In genomic region chr11:3879967-3880542, GRCh38 we compare ENCODE assay signal across 8 cellular contexts.
DNase-seq lines count a peak whose midpoint lies in the region; ATAC-seq and TF ChIP-seq lines count a peak whose summit lies in the region.

No MANE protein-coding gene starts in this region.

- peaks cover 2% of the 10 kb centered on the region for H3K36me3 Mint-ChIP-seq in T-helper 1 cell treated with Interleukin-12 subunit alpha and Interleukin-12 subunit beta and Interleukin-4 antibody, amounts not matched to agents 30 μg/mL and 1 μg/mL, for 36 hours (ENCODE audit: low read depth)
- no peaks in the 10 kb centered on the region for H3K36me3 Mint-ChIP-seq in dendritic cell treated with granulocyte-macrophage colony-stimulating factor and Interleukin-4, amounts not matched to agents 40 ng/mL and 50 ng/mL, for 4 days (ENCODE audit: low read depth)
- H3K36me3 Mint-ChIP-seq in stimulated activated effector memory CD8-positive, alpha-beta T cell treated with anti-CD3 and anti-CD28 coated beads, Interleukin-12 subunit alpha, Interleukin-12 subunit beta, amount 100 ng/mL, for 72 hours: no peaks in the 10 kb centered on the region

- ATAC-seq in HG03097 (IDR thresholded peaks at IDR 0.05; ENCODE audit: low FRiP score, unreplicated experiment): peak; percentile 44
- no peak for ATAC-seq in stimulated activated effector memory CD8-positive, alpha-beta T cell treated with anti-CD3 and anti-CD28 coated beads, Interleukin-12 subunit alpha, Interleukin-12 subunit beta, amount 100 ng/mL, for 72 hours

- no peak overlapping the region for H3K4me3 Mint-ChIP-seq in T-helper 1 cell treated with Interleukin-12 subunit alpha and Interleukin-12 subunit beta and Interleukin-4 antibody, amounts not matched to agents 30 μg/mL and 1 μg/mL, for 36 hours
- H3K4me3 Mint-ChIP-seq in dendritic cell treated with granulocyte-macrophage colony-stimulating factor and Interleukin-4, amounts not matched to agents 40 ng/mL and 50 ng/mL, for 4 days: no peak overlapping the region
- peak overlapping the region; percentile 19 for H3K4me3 Mint-ChIP-seq in stimulated activated effector memory CD8-positive, alpha-beta T cell treated with anti-CD3 and anti-CD28 coated beads, Interleukin-12 subunit alpha, Interleukin-12 subunit beta, amount 100 ng/mL, for 72 hours

- DNase-seq in T-helper 1 cell (no peak), HEK293T (ENCODE audit: extremely low spot score) (no peak), NCI-H2171 (lab: John Stamatoyannopoulos, UW) (no peak)
- DNase-seq in stimulated activated effector memory CD8-positive, alpha-beta T cell treated with anti-CD3 and anti-CD28 coated beads, Interleukin-12 subunit alpha, Interleukin-12 subunit beta, amount 100 ng/mL, for 72 hours (ENCODE audit: low spot score in 2 of 2): no peak
- no peak for DNase-seq in stimulated activated naive CD4-positive, alpha-beta T cell treated with Interleukin-2 at 50 U/mL for 16 hours (lab: John Stamatoyannopoulos, UW)

- POLR2A ChIA-PET in HEK293T (lab: Yijun Ruan, JAX): no interaction called here

- CTCF ChIA-PET in HEK293T (lab: Yijun Ruan, JAX): interaction anchor here (0.7 to 0.9 kb wide), 4 partner anchors 8 to 192 kb away, joined by 3 to 4 read pairs (median 3); no protein-coding TSS in a partner anchor

- no peaks in the 10 kb centered on the region for H3K9me3 Mint-ChIP-seq in T-helper 1 cell treated with Interleukin-12 subunit alpha and Interleukin-12 subunit beta and Interleukin-4 antibody, amounts not matched to agents 30 μg/mL and 1 μg/mL, for 36 hours
- no peaks in the 10 kb centered on the region for H3K9me3 Mint-ChIP-seq in dendritic cell treated with granulocyte-macrophage colony-stimulating factor and Interleukin-4, amounts not matched to agents 40 ng/mL and 50 ng/mL, for 4 days
- H3K9me3 Mint-ChIP-seq in stimulated activated effector memory CD8-positive, alpha-beta T cell treated with anti-CD3 and anti-CD28 coated beads, Interleukin-12 subunit alpha, Interleukin-12 subunit beta, amount 100 ng/mL, for 72 hours: no peaks in the 10 kb centered on the region

- H3K27me3 Mint-ChIP-seq in T-helper 1 cell treated with Interleukin-12 subunit alpha and Interleukin-12 subunit beta and Interleukin-4 antibody, amounts not matched to agents 30 μg/mL and 1 μg/mL, for 36 hours (ENCODE audit: low read depth): no peaks in the 10 kb centered on the region
- H3K27me3 Mint-ChIP-seq in dendritic cell treated with granulocyte-macrophage colony-stimulating factor and Interleukin-4, amounts not matched to agents 40 ng/mL and 50 ng/mL, for 4 days: no peaks in the 10 kb centered on the region

- intact Hi-C loops in dendritic cell treated with granulocyte-macrophage colony-stimulating factor and Interleukin-4, amounts not matched to agents 40 ng/mL and 50 ng/mL, for 4 days (cut with micrococcal nuclease): no loop called here

- peaks cover 52% of the 10 kb centered on the region for H3K4me1 Mint-ChIP-seq in T-helper 1 cell treated with Interleukin-12 subunit alpha and Interleukin-12 subunit beta and Interleukin-4 antibody, amounts not matched to agents 30 μg/mL and 1 μg/mL, for 36 hours (ENCODE audit: low read depth)
- peaks cover 71% of the 10 kb centered on the region for H3K4me1 Mint-ChIP-seq in dendritic cell treated with granulocyte-macrophage colony-stimulating factor and Interleukin-4, amounts not matched to agents 40 ng/mL and 50 ng/mL, for 4 days (ENCODE audit: low read depth)
- peaks cover 67% of the 10 kb centered on the region for H3K4me1 Mint-ChIP-seq in stimulated activated effector memory CD8-positive, alpha-beta T cell treated with anti-CD3 and anti-CD28 coated beads, Interleukin-12 subunit alpha, Interleukin-12 subunit beta, amount 100 ng/mL, for 72 hours

- peak overlapping the region; percentile 21 for H3K27ac Mint-ChIP-seq in T-helper 1 cell treated with Interleukin-12 subunit alpha and Interleukin-12 subunit beta and Interleukin-4 antibody, amounts not matched to agents 30 μg/mL and 1 μg/mL, for 36 hours
- peak overlapping the region; percentile 45 for H3K27ac Mint-ChIP-seq in dendritic cell treated with granulocyte-macrophage colony-stimulating factor and Interleukin-4, amounts not matched to agents 40 ng/mL and 50 ng/mL, for 4 days
- peak overlapping the region; percentile 73 for H3K27ac Mint-ChIP-seq in stimulated activated effector memory CD8-positive, alpha-beta T cell treated with anti-CD3 and anti-CD28 coated beads, Interleukin-12 subunit alpha, Interleukin-12 subunit beta, amount 100 ng/mL, for 72 hours

TF ChIP-seq in HEK293T, 16 proteins besides CTCF, POLR2A, EP300 and RAD21:
- no peak for TF ChIP-seq SUZ12 (IDR thresholded peaks at IDR 0.05)
- no peak for TF ChIP-seq FOXK2 (IDR thresholded peaks at IDR 0.05)
- TF ChIP-seq SP1 (IDR thresholded peaks at IDR 0.05): no peak
- no peak for TF ChIP-seq LEF1 (IDR thresholded peaks at IDR 0.05; ENCODE audit: borderline replicate concordance)
- TF ChIP-seq HDGF (IDR thresholded peaks at IDR 0.05; ENCODE audit: borderline replicate concordance): no peak
- no peak for TF ChIP-seq ARNT (IDR thresholded peaks at IDR 0.05)
- no peak for TF ChIP-seq NFRKB (IDR thresholded peaks at IDR 0.05)
- TF ChIP-seq ELF4 (IDR thresholded peaks at IDR 0.05): no peak
- TF ChIP-seq BHLHE40 (IDR thresholded peaks at IDR 0.05; ENCODE audit: borderline replicate concordance): no peak
- no peak for TF ChIP-seq FOXM1 (IDR thresholded peaks at IDR 0.05; ENCODE audit: borderline replicate concordance)
- no peak for TF ChIP-seq CTBP1 (IDR thresholded peaks at IDR 0.05; ENCODE audit: borderline replicate concordance)
- no peak for TF ChIP-seq ZNF384 (IDR thresholded peaks at IDR 0.05)
- TF ChIP-seq FOXA1 (IDR thresholded peaks at IDR 0.05): no peak
- no peak for TF ChIP-seq L3MBTL2 (conservative IDR thresholded peaks at IDR 0.05)
- no peak for TF ChIP-seq PKNOX1 (IDR thresholded peaks at IDR 0.05)
- TF ChIP-seq TARDBP (IDR thresholded peaks at IDR 0.05): no peak

Comparison
In these comparisons a context has a peak if more than half of its experiments do, and no peak if none do; other contexts are left out.
1. H3K27ac Mint-ChIP-seq: peak in every context shown above with its lines; median percentile 73 in stimulated activated effector memory CD8-positive, alpha-beta T cell treated with anti-CD3 and anti-CD28 coated beads, Interleukin-12 subunit alpha, Interleukin-12 subunit beta, amount 100 ng/mL, for 72 hours; 45 in dendritic cell treated with granulocyte-macrophage colony-stimulating factor and Interleukin-4, amounts not matched to agents 40 ng/mL and 50 ng/mL, for 4 days; 21 in T-helper 1 cell treated with Interleukin-12 subunit alpha and Interleukin-12 subunit beta and Interleukin-4 antibody, amounts not matched to agents 30 μg/mL and 1 μg/mL, for 36 hours.